Comparison of ENCODE assay signal across 23 cellular contexts in genomic region chr13:30091035-30091434, GRCh38.
"Had no signal": no experiment of that assay in that cellular context is flagged by ENCODE, and none has a peak within 500 bp of the region (broad histone marks: within the 10 kb centered on the region; RNA-seq: fewer than 3 reads in every experiment).

No MANE protein-coding gene starts in this region.

- H3K27me3 ChIP-seq: pancreas, stomach, testis, tibial artery, vagina had no signal

- H3K36me3 ChIP-seq: pancreas, prostate gland, stomach, tibial artery, vagina had no signal

- H3K9me3 ChIP-seq: mucosa of descending colon, pancreas, prostate gland, stomach, testis, tibial artery, vagina had no signal

- ATAC-seq: left cardiac atrium; left lobe of liver; mucosa of descending colon; naive thymus-derived CD4-positive, alpha-beta T cell; natural killer cell treated with Interleukin-12 subunit alpha and Interleukin-12 subunit beta and Interleukin-15 and Interleukin-18, amount 100 ng/mL, for 72 hours; right cardiac atrium; stimulated activated naive B cell treated with anti-CD40 and anti-IgM and Interleukin-4, amounts not matched to agents 10 μg/mL and 1 μg/mL and 100 μg/mL, for 72 hours; stimulated activated naive CD8-positive, alpha-beta T cell treated with anti-CD3 and anti-CD28 coated beads, Interleukin-15, Interleukin-2, amounts not matched to agents 100 U/mL and 50 U/mL, for 24 hours had no signal

- H3K4me3 ChIP-seq: mucosa of descending colon, pancreas, prostate gland, skin epidermis, stomach, testis, tibial artery, vagina had no signal

- FAIRE-seq: keratinocyte, pancreas had no signal

- H3K27ac ChIP-seq: pancreas, prostate gland, skin epidermis, stomach, testis, tibial artery, vagina had no signal

- DNase-seq: kidney glomerular epithelial cell; left cardiac atrium; mucosa of descending colon; naive thymus-derived CD4-positive, alpha-beta T cell; pancreas; retina; right cardiac atrium; stimulated activated CD4-positive, alpha-beta T cell treated with anti-CD3 and anti-CD28 coated beads, Interleukin-12 subunit alpha, Interleukin-12 subunit beta, amount 100 ng/mL, for 4 hours; stimulated activated CD4-positive, alpha-beta T cell treated with anti-CD3 and anti-CD28 coated beads, Interleukin-15, amount 100 ng/mL, for 24 hours; stimulated activated CD4-positive, alpha-beta T cell treated with anti-CD3 and anti-CD28 coated beads, Interleukin-2, amount 100 ng/mL, for 24 hours; stimulated activated CD4-positive, alpha-beta T cell treated with anti-CD3 and anti-CD28 coated beads, Interleukin-4, amount 100 ng/mL, for 1 hour; stimulated activated naive B cell treated with anti-CD40 and anti-IgM and Interleukin-4, amounts not matched to agents 10 μg/mL and 1 μg/mL and 100 μg/mL, for 72 hours; stimulated activated naive CD8-positive, alpha-beta T cell treated with anti-CD3 and anti-CD28 coated beads, Interleukin-15, Interleukin-2, amounts not matched to agents 100 U/mL and 50 U/mL, for 24 hours; stomach; testis; tibial artery; trophoblast cell had no signal

- H3K4me1 ChIP-seq: pancreas, prostate gland, stomach, testis, tibial artery, vagina had no signal
